ENCODE assay signal across 12 cellular contexts in genomic region chr3:171248426-171249115, GRCh38.
A peak's percentile ranks its signal among the peaks of the same experiment; 100 is the strongest.
DNase-seq lines count a peak whose midpoint lies in the region; ATAC-seq, FAIRE-seq and TF ChIP-seq lines count a peak whose summit lies in the region.
"Had no signal": no experiment of that assay in that cellular context is flagged by ENCODE, and none has a peak within 500 bp of the region (broad histone marks: within the 10 kb centered on the region; RNA-seq: fewer than 3 reads in every experiment).

No MANE protein-coding gene starts in this region.

- POLR2A ChIA-PET in GM10248 (lab: Yijun Ruan, JAX) = interaction anchor here (0.6 to 1.2 kb wide), 2 partner anchors 8 to 42 kb away, joined by 3 to 4 read pairs; no protein-coding TSS in a partner anchor

- ATAC-seq in GM19025 (IDR thresholded peaks at IDR 0.05; ENCODE audit: low read depth, unreplicated experiment) = peak; percentile 78
- ATAC-seq in HG02759 (IDR thresholded peaks at IDR 0.05; ENCODE audit: unreplicated experiment) = peak; percentile 85
- ATAC-seq in HG03565 (IDR thresholded peaks at IDR 0.05; ENCODE audit: unreplicated experiment) = peak; percentile 70

- TF ChIP-seq POLR2A in GM12892 (IDR thresholded peaks at IDR 0.05; ENCODE audit: low read depth, low read length) = no peak

- TF ChIP-seq CTCF in GM10248 (IDR thresholded peaks at IDR 0.05; ENCODE audit: control extremely low read depth, extremely low read depth, low read depth, missing control alignments) = no peak

- FAIRE-seq in GM12892 (lab: Jason Lieb, UNC) = no peak

- DNase-seq in GM10248 (ENCODE audit: extremely low spot score) = peak; percentile 59
- no peak for DNase-seq in putamen (ENCODE audit: low spot score)
- no peak for DNase-seq in HUDEP-2 (lab: John Stamatoyannopoulos, UW; ENCODE audit: unreplicated experiment in 76 of 76)
- no peak for DNase-seq in DMS53 treated with DMSO at 0.1 percent for 48 hours (lab: John Stamatoyannopoulos, UW; ENCODE audit: unreplicated experiment)
- DNase-seq in GM12892 (ENCODE audit: insufficient read length) = no peak
- DNase-seq: activated T-cell treated with anti-CD3 and anti-CD28 coated beads for 4 hours, NCI-H1694 treated with DMSO at 0.1 percent for 48 hours, nucleus accumbens, SHP77 treated with DMSO at 0.1 percent for 48 hours had no signal

- CTCF ChIA-PET in GM10248 (lab: Yijun Ruan, JAX) = interaction anchor here (0.9 to 1.7 kb wide), 7 partner anchors 9 to 207 kb away, joined by 3 to 7 read pairs (median 4); no protein-coding TSS in a partner anchor
